In genomic region chr22:43136255-43136654, GRCh38 we compare ENCODE assay signal across 8 cellular contexts. TPM values are rescaled to one million over a fixed set of nuclear protein-coding genes. Genes with fewer than 3 reads are reported as not detected.
DNase-seq lines count a peak whose midpoint lies in the region; ATAC-seq and TF ChIP-seq lines count a peak whose summit lies in the region.

No MANE protein-coding gene starts in this region.

- H3K9me3 ChIP-seq in RWPE2 (ENCODE audit: severe bottlenecking), result no peaks in the 10 kb centered on the region
- H3K9me3 ChIP-seq in lower lobe of right lung, result no peaks in the 10 kb centered on the region

- no peaks in the 10 kb centered on the region for H3K27me3 Mint-ChIP-seq in activated CD4-positive, alpha-beta T cell treated with anti-CD3 and anti-CD28 coated beads for 36 hours

- H3K4me3 ChIP-seq in RWPE2 (ENCODE audit: severe bottlenecking) (no peak overlapping the region), lower lobe of right lung (no peak overlapping the region)

- intact Hi-C loops in activated CD4-positive, alpha-beta T cell treated with anti-CD3 and anti-CD28 coated beads for 36 hours (cut with DNase I, micrococcal nuclease), result no loop called here
- intact Hi-C loops in lower lobe of right lung (cut with DNase I), result no loop called here

- ATAC-seq in activated CD4-positive, alpha-beta T cell treated with anti-CD3 and anti-CD28 coated beads for 36 hours, result no peak
- no peak; the same call in 2 of the 3 replicates for ATAC-seq in RWPE2 (ENCODE audit: low read depth)
- ATAC-seq in lower lobe of right lung, result peak; percentile 59 to 64

- no peak overlapping the region for H3K27ac ChIP-seq in RWPE2 (ENCODE audit: poor library complexity, severe bottlenecking)
- peak overlapping the region; percentile 33 for H3K27ac ChIP-seq in lower lobe of right lung

- no peaks in the 10 kb centered on the region for H3K9me3 Mint-ChIP-seq in activated CD4-positive, alpha-beta T cell treated with anti-CD3 and anti-CD28 coated beads for 36 hours (ENCODE audit: low read depth)

- POLR2A ChIA-PET in activated CD4-positive, alpha-beta T cell treated with anti-CD3 and anti-CD28 coated beads for 36 hours (lab: Charles Lee), result no interaction called here

- H3K4me1 Mint-ChIP-seq in activated CD4-positive, alpha-beta T cell treated with anti-CD3 and anti-CD28 coated beads for 36 hours, result peaks cover 4% of the 10 kb centered on the region

- peak; percentile 63 for TF ChIP-seq CTCF in RWPE2 (IDR thresholded peaks at IDR 0.05; ENCODE audit: poor library complexity, severe bottlenecking)
- TF ChIP-seq CTCF in lower lobe of right lung (IDR thresholded peaks at IDR 0.05), result peak; percentile 64

- H3K4me3 Mint-ChIP-seq in activated CD4-positive, alpha-beta T cell treated with anti-CD3 and anti-CD28 coated beads for 36 hours, result no peak overlapping the region

- H3K36me3 Mint-ChIP-seq in activated CD4-positive, alpha-beta T cell treated with anti-CD3 and anti-CD28 coated beads for 36 hours (ENCODE audit: low read depth), result peaks cover 51% of the 10 kb centered on the region

- H3K27ac Mint-ChIP-seq in activated CD4-positive, alpha-beta T cell treated with anti-CD3 and anti-CD28 coated beads for 36 hours, result no peak overlapping the region

- peaks cover 68% of the 10 kb centered on the region for H3K36me3 ChIP-seq in RWPE2 (ENCODE audit: low read depth)
- peaks cover 84% of the 10 kb centered on the region for H3K36me3 ChIP-seq in lower lobe of right lung

- CTCF ChIA-PET in activated CD4-positive, alpha-beta T cell treated with anti-CD3 and anti-CD28 coated beads for 36 hours (lab: Charles Lee), result interaction anchor here (0.8 kb wide), 1 partner anchor 355 kb away, joined by 3 read pairs; no protein-coding TSS in a partner anchor

- peak; percentile 41 for DNase-seq in activated CD4-positive, alpha-beta T cell treated with anti-CD3 and anti-CD28 coated beads for 36 hours
- DNase-seq in activated CD4-positive, alpha-beta T cell treated with anti-CD3 and anti-CD28 coated beads for 1 hour, result no peak
- DNase-seq in RWPE2 (ENCODE audit: low spot score) (no peak), lower lobe of right lung (no peak), DMS153 (lab: John Stamatoyannopoulos, UW) (no peak), pons (ENCODE audit: low spot score) (no peak), NCI-H1092 (lab: John Stamatoyannopoulos, UW) (no peak)
- DNase-seq in central memory CD4-positive, alpha-beta T cell, result peak; percentile 14

- no peaks in the 10 kb centered on the region for H3K27me3 ChIP-seq in RWPE2 (ENCODE audit: insufficient read depth, poor library complexity, severe bottlenecking)
- H3K27me3 ChIP-seq in lower lobe of right lung (ENCODE audit: low read depth), result no peaks in the 10 kb centered on the region

- H3K4me1 ChIP-seq in RWPE2 (ENCODE audit: insufficient read depth, poor library complexity, severe bottlenecking) (no peaks in the 10 kb centered on the region), lower lobe of right lung (peaks cover 27% of the 10 kb centered on the region)

RNA-seq across cellular contexts. Expression of gene MCAT, which starts 6.9 kb away (rescaled TPM):
- 10 to 100 TPM; 13.8 to 16.9 TPM for total RNA-seq in activated CD4-positive, alpha-beta T cell treated with anti-CD3 and anti-CD28 coated beads for 36 hours
- 11.7 TPM for total RNA-seq in lower lobe of right lung

RNA-seq across cellular contexts. Expression of gene TSPO, which starts 15.1 kb away (rescaled TPM):
- total RNA-seq in activated CD4-positive, alpha-beta T cell treated with anti-CD3 and anti-CD28 coated beads for 36 hours, result 100 to 1,000 TPM in 1 of 2 experiments, 10 to 100 TPM in 1; 61.7 to 114 TPM
- total RNA-seq in lower lobe of right lung, result 294 TPM

RNA-seq across cellular contexts. Expression of gene BIK, which starts 25.7 kb away (rescaled TPM):
- total RNA-seq in activated CD4-positive, alpha-beta T cell treated with anti-CD3 and anti-CD28 coated beads for 36 hours, result 1 to 10 TPM; 1.4 to 1.9 TPM
- total RNA-seq in lower lobe of right lung, result 1.6 TPM

RNA-seq across cellular contexts. Expression of gene TTLL1, which starts 47.1 kb away (rescaled TPM):
- 1 to 10 TPM; 5.7 to 6.6 TPM for total RNA-seq in activated CD4-positive, alpha-beta T cell treated with anti-CD3 and anti-CD28 coated beads for 36 hours
- 5.4 TPM for total RNA-seq in lower lobe of right lung

RNA-seq across cellular contexts. Expression of gene TTLL12, which starts 50.7 kb away (rescaled TPM):
- total RNA-seq in activated CD4-positive, alpha-beta T cell treated with anti-CD3 and anti-CD28 coated beads for 36 hours, result 10 to 100 TPM; 75.8 to 85.2 TPM
- 21.6 TPM for total RNA-seq in lower lobe of right lung

Comparison
In these comparisons a context has a peak if more than half of its experiments do, and no peak if none do; other contexts are left out.
1. DNase-seq: peak in activated CD4-positive, alpha-beta T cell treated with anti-CD3 and anti-CD28 coated beads for 36 hours (single experiment) and central memory CD4-positive, alpha-beta T cell (single experiment); none in activated CD4-positive, alpha-beta T cell treated with anti-CD3 and anti-CD28 coated beads for 1 hour (single experiment), RWPE2 (single experiment), lower lobe of right lung (single experiment), DMS153 (single experiment), pons (single experiment) and NCI-H1092 (single experiment).
2. ATAC-seq: peak in lower lobe of right lung (2 of 2); none in activated CD4-positive, alpha-beta T cell treated with anti-CD3 and anti-CD28 coated beads for 36 hours (single experiment) and RWPE2 (single experiment).